In the genomic region with DNA sequence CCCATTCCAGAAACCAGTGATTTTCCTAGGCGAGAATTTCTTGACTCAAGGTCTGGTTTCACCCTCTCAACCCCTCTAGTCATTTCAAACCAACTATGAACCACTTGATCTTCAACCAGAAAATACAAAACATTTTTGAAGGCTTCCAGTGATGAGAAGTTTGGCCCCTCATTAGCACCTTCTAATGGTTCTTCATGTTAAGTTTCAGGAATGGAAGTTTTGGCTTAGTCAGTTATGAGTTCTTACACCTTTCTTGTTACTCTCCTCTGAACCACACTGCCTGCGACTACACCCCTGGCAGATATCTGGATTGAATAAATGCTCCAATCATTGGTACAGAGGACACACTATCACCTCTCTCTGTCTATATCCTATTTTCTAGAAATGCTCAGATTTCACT, we compare ENCODE assay signal across 17 cellular contexts.
DNase-seq lines count a peak whose midpoint lies in the region; ATAC-seq and TF ChIP-seq lines count a peak whose summit lies in the region.
"Had no signal": no experiment of that assay in that cellular context is flagged by ENCODE, and none has a peak within 500 bp of the region (broad histone marks: within the 10 kb centered on the region; RNA-seq: fewer than 3 reads in every experiment).

No MANE protein-coding gene starts in this region.

- TF ChIP-seq EP300 in sigmoid colon (IDR thresholded peaks at IDR 0.05), result no peak

- no peak overlapping the region for H3K4me3 Mint-ChIP-seq in activated T-cell treated with anti-CD3 and anti-CD28 coated beads, Interleukin-2, amount 50 U/mL, for 24 hours
- H3K4me3 Mint-ChIP-seq in CD4-positive, alpha-beta memory T cell, result no peak overlapping the region
- H3K4me3 Mint-ChIP-seq in activated T-helper 2 cell treated with anti-CD3 and anti-CD28 coated beads, Interferon-gamma antibody, Interleukin-2, Interleukin-4, amounts not matched to agents 10 μg/mL and 5 μg/mL and 100 μg/mL, durations not matched to agents 14 hours and 24 hours and 36 hours (ENCODE audit: low read depth), result no peak overlapping the region
- H3K4me3 Mint-ChIP-seq in naive thymus-derived CD8-positive, alpha-beta T cell, result peak overlapping the region in 1 of 10 donors; percentile 17

- intact Hi-C loops in CD4-positive, alpha-beta memory T cell (cut with micrococcal nuclease), result no loop called here
- intact Hi-C loops in activated T-helper 2 cell treated with anti-CD3 and anti-CD28 coated beads, Interferon-gamma antibody, Interleukin-2, Interleukin-4, amounts not matched to agents 10 μg/mL and 5 μg/mL and 100 μg/mL, durations not matched to agents 14 hours and 24 hours and 36 hours (cut with micrococcal nuclease), result no loop called here
- intact Hi-C loops in mucosa of descending colon (cut with DNase I, micrococcal nuclease), result no loop called here
- intact Hi-C loops in sigmoid colon (cut with DNase I), result no loop called here

- no peaks in the 10 kb centered on the region for H3K9me3 Mint-ChIP-seq in activated T-cell treated with anti-CD3 and anti-CD28 coated beads, Interleukin-2, amount 50 U/mL, for 24 hours
- H3K9me3 Mint-ChIP-seq in CD4-positive, alpha-beta memory T cell, result peaks cover 0 to 2% (median 0%) of the 10 kb centered on the region in 8 donors
- H3K9me3 Mint-ChIP-seq in activated T-helper 2 cell treated with anti-CD3 and anti-CD28 coated beads, Interferon-gamma antibody, Interleukin-2, Interleukin-4, amounts not matched to agents 10 μg/mL and 5 μg/mL and 100 μg/mL, durations not matched to agents 14 hours and 24 hours and 36 hours, result peaks cover 4% of the 10 kb centered on the region
- H3K9me3 Mint-ChIP-seq in naive thymus-derived CD8-positive, alpha-beta T cell, result no peaks in the 10 kb centered on the region

- H3K4me3 ChIP-seq in CD4-positive, alpha-beta memory T cell (ENCODE audit: low read length in 2 of 2), result no peak overlapping the region
- H3K4me3 ChIP-seq in mucosa of descending colon (no peak overlapping the region), sigmoid colon (no peak overlapping the region)

- no peak for DNase-seq in activated T-cell treated with anti-CD3 and anti-CD28 coated beads, Interleukin-2, amount 50 U/mL, for 24 hours
- DNase-seq in activated T-cell treated with anti-CD3 and anti-CD28 coated beads for 4 hours (no peak), mucosa of descending colon (no peak), sigmoid colon (no peak), Kasumi-1 (lab: John Stamatoyannopoulos, UW) (no peak)
- DNase-seq in CD4-positive, alpha-beta memory T cell, result no peak
- no peak for DNase-seq in activated T-helper 2 cell treated with anti-CD3 and anti-CD28 coated beads, Interferon-gamma antibody, Interleukin-2, Interleukin-4, amounts not matched to agents 10 μg/mL and 5 μg/mL and 100 μg/mL, durations not matched to agents 14 hours and 24 hours and 36 hours (ENCODE audit: low spot score)
- no peak for DNase-seq in naive thymus-derived CD8-positive, alpha-beta T cell
- DNase-seq: Calu3; H7; KBM-7; NCI-H1417 treated with DMSO at 0.1 percent for 48 hours; NCI-H1930; NCI-H2171; NCI-H69; NK-92 treated with Interleukin-12 subunit alpha and Interleukin-12 subunit beta, amount 100 ng/mL, for 24 hours had no signal

- CTCF ChIA-PET in CD4-positive, alpha-beta memory T cell (lab: Charles Lee; ENCODE audit: partially characterized antibody), result interaction anchor here (1.0 to 1.1 kb wide), 2 partner anchors 9 to 21 kb away, joined by 3 read pairs; no protein-coding TSS in a partner anchor

- POLR2A ChIA-PET in CD4-positive, alpha-beta memory T cell (lab: Charles Lee; ENCODE audit: partially characterized antibody), result no interaction called here
- POLR2A ChIA-PET in naive thymus-derived CD8-positive, alpha-beta T cell (lab: Charles Lee), result no interaction called here

- peaks cover 92% of the 10 kb centered on the region for H3K36me3 Mint-ChIP-seq in activated T-cell treated with anti-CD3 and anti-CD28 coated beads, Interleukin-2, amount 50 U/mL, for 24 hours (ENCODE audit: low read depth)
- H3K36me3 Mint-ChIP-seq in CD4-positive, alpha-beta memory T cell, result peaks cover 15 to 24% of the 10 kb centered on the region in 2 donors
- H3K36me3 Mint-ChIP-seq in activated T-helper 2 cell treated with anti-CD3 and anti-CD28 coated beads, Interferon-gamma antibody, Interleukin-2, Interleukin-4, amounts not matched to agents 10 μg/mL and 5 μg/mL and 100 μg/mL, durations not matched to agents 14 hours and 24 hours and 36 hours (ENCODE audit: low read depth), result peaks cover 82% of the 10 kb centered on the region
- peaks cover 6 to 72% (median 8%) of the 10 kb centered on the region in 3 donors for H3K36me3 Mint-ChIP-seq in naive thymus-derived CD8-positive, alpha-beta T cell

- H3K27ac ChIP-seq in CD4-positive, alpha-beta memory T cell (ENCODE audit: low read depth, low read length), result no peak overlapping the region
- no peak overlapping the region for H3K27ac ChIP-seq in sigmoid colon
- H3K27ac ChIP-seq: C4-2B had no signal

- no peaks in the 10 kb centered on the region for H3K9me3 ChIP-seq in CD4-positive, alpha-beta memory T cell (ENCODE audit: control insufficient read depth in 1 of 2, low read length in 2 of 2)
- H3K9me3 ChIP-seq in mucosa of descending colon (no peaks in the 10 kb centered on the region), sigmoid colon (no peaks in the 10 kb centered on the region)

- 91 to 95% methylated on average over 2 of the region's 2 CpGs for WGBS in sigmoid colon, 2 donors

- H3K27me3 Mint-ChIP-seq in activated T-cell treated with anti-CD3 and anti-CD28 coated beads, Interleukin-2, amount 50 U/mL, for 24 hours, result no peaks in the 10 kb centered on the region
- H3K27me3 Mint-ChIP-seq in CD4-positive, alpha-beta memory T cell, result no peaks in the 10 kb centered on the region
- no peaks in the 10 kb centered on the region for H3K27me3 Mint-ChIP-seq in activated T-helper 2 cell treated with anti-CD3 and anti-CD28 coated beads, Interferon-gamma antibody, Interleukin-2, Interleukin-4, amounts not matched to agents 10 μg/mL and 5 μg/mL and 100 μg/mL, durations not matched to agents 14 hours and 24 hours and 36 hours (ENCODE audit: low read depth)
- H3K27me3 Mint-ChIP-seq in naive thymus-derived CD8-positive, alpha-beta T cell, result no peaks in the 10 kb centered on the region

- peaks cover 91% of the 10 kb centered on the region for H3K4me1 Mint-ChIP-seq in activated T-cell treated with anti-CD3 and anti-CD28 coated beads, Interleukin-2, amount 50 U/mL, for 24 hours (ENCODE audit: low read depth)
- H3K4me1 Mint-ChIP-seq in CD4-positive, alpha-beta memory T cell, result peaks cover 11 to 41% (median 26%) of the 10 kb centered on the region in 4 donors
- peaks cover 70% of the 10 kb centered on the region for H3K4me1 Mint-ChIP-seq in activated T-helper 2 cell treated with anti-CD3 and anti-CD28 coated beads, Interferon-gamma antibody, Interleukin-2, Interleukin-4, amounts not matched to agents 10 μg/mL and 5 μg/mL and 100 μg/mL, durations not matched to agents 14 hours and 24 hours and 36 hours (ENCODE audit: low read depth)
- peaks cover 39 to 78% (median 61%) of the 10 kb centered on the region in 4 donors for H3K4me1 Mint-ChIP-seq in naive thymus-derived CD8-positive, alpha-beta T cell

- H3K27me3 ChIP-seq in CD4-positive, alpha-beta memory T cell (ENCODE audit: insufficient read depth, low read length), result no peaks in the 10 kb centered on the region
- H3K27me3 ChIP-seq in sigmoid colon, result no peaks in the 10 kb centered on the region

- no peak for ATAC-seq in naive thymus-derived CD8-positive, alpha-beta T cell
- ATAC-seq in mucosa of descending colon, result no peak

- no peak for TF ChIP-seq CTCF in mucosa of descending colon (IDR thresholded peaks at IDR 0.05)
- no peak for TF ChIP-seq CTCF in sigmoid colon (IDR thresholded peaks at IDR 0.05)

- H3K27ac Mint-ChIP-seq in activated T-cell treated with anti-CD3 and anti-CD28 coated beads, Interleukin-2, amount 50 U/mL, for 24 hours, result peak overlapping the region; percentile 91
- H3K27ac Mint-ChIP-seq in CD4-positive, alpha-beta memory T cell, result peak overlapping the region in 4 of 7 donors; percentile 12 to 80 (median 62)
- H3K27ac Mint-ChIP-seq in activated T-helper 2 cell treated with anti-CD3 and anti-CD28 coated beads, Interferon-gamma antibody, Interleukin-2, Interleukin-4, amounts not matched to agents 10 μg/mL and 5 μg/mL and 100 μg/mL, durations not matched to agents 14 hours and 24 hours and 36 hours, result peak overlapping the region; percentile 41
- H3K27ac Mint-ChIP-seq in naive thymus-derived CD8-positive, alpha-beta T cell, result peak overlapping the region in 9 of 10 donors; percentile 29 to 87 (median 59)

- H3K36me3 ChIP-seq in CD4-positive, alpha-beta memory T cell (ENCODE audit: insufficient read depth, low read length), result no peaks in the 10 kb centered on the region
- H3K36me3 ChIP-seq in mucosa of descending colon (ENCODE audit: low read depth) (no peaks in the 10 kb centered on the region), sigmoid colon (peaks cover 0 to 4% (median 0%) of the 10 kb centered on the region in 4 donors)

- no peak for TF ChIP-seq POLR2A in sigmoid colon (IDR thresholded peaks at IDR 0.05)

- no peaks in the 10 kb centered on the region for H3K4me1 ChIP-seq in CD4-positive, alpha-beta memory T cell (ENCODE audit: insufficient read depth, low read length)
- no peaks in the 10 kb centered on the region for H3K4me1 ChIP-seq in mucosa of descending colon (ENCODE audit: low read depth)
- H3K4me1 ChIP-seq in sigmoid colon, result no peaks in the 10 kb centered on the region

Comparison
In these comparisons a context has a peak if more than half of its experiments do, and no peak if none do; other contexts are left out.
1. H3K27ac Mint-ChIP-seq: peak in every context shown above with its lines; median percentile 91 in activated T-cell treated with anti-CD3 and anti-CD28 coated beads, Interleukin-2, amount 50 U/mL, for 24 hours; 62 in CD4-positive, alpha-beta memory T cell; 59 in naive thymus-derived CD8-positive, alpha-beta T cell; 41 in activated T-helper 2 cell treated with anti-CD3 and anti-CD28 coated beads, Interferon-gamma antibody, Interleukin-2, Interleukin-4, amounts not matched to agents 10 μg/mL and 5 μg/mL and 100 μg/mL, durations not matched to agents 14 hours and 24 hours and 36 hours.